18 cellular contexts compared by ENCODE assay signal in the genomic region with DNA sequence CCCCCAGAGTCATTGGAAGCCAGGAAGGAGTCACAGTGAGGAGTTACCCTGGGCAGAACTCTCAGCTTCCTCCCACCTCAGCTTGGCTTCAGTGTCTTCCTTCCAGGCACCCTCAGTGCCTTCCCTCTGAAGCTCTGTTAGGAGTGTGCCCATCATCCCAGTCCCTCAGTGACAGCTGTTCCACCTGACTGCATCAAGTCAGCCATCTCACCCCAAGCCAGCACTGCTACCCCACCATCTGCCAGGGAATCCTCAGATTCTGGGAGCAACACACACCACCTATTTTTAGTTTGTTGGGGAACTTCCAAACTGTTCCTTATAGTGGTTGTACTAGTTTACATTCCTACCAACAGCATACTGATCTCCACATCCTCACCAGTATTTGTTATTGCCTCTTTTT.
A peak's percentile ranks its signal among the peaks of the same experiment; 100 is the strongest.
DNase-seq lines count a peak whose midpoint lies in the region; ATAC-seq and TF ChIP-seq lines count a peak whose summit lies in the region.
"Had no signal": no experiment of that assay in that cellular context is flagged by ENCODE, and none has a peak within 500 bp of the region (broad histone marks: within the 10 kb centered on the region; RNA-seq: fewer than 3 reads in every experiment).

No MANE protein-coding gene starts in this region.

- H3K27me3 ChIP-seq in neuronal stem cell (ENCODE audit: control insufficient read depth in 3 of 3, insufficient read depth in 3 of 3, low read depth in 1 of 3, low read length in 3 of 3), result no peaks in the 10 kb centered on the region
- H3K27me3 ChIP-seq in SK-N-SH (ENCODE audit: insufficient read depth), result peaks cover 8% of the 10 kb centered on the region; the same call in 1 of the 2 replicates
- no peaks in the 10 kb centered on the region for H3K27me3 ChIP-seq in left ventricle myocardium inferior (ENCODE audit: low read depth)

- no peak for TF ChIP-seq EP300 in SK-N-SH (IDR thresholded peaks at IDR 0.05; ENCODE audit: borderline replicate concordance in 1 of 2, low read depth in 1 of 2, low read length in 1 of 2)

- H3F3A ChIP-seq in SK-N-SH (replicated peaks; ENCODE audit: insufficient read depth), result no peaks in the 10 kb centered on the region

- POLR2A ChIA-PET in SK-N-SH (lab: Yijun Ruan, JAX), result no interaction called here

- H4K91ac ChIP-seq in neuronal stem cell (ENCODE audit: low read depth, low read length, poor library complexity), result no peak overlapping the region

- TF ChIP-seq CTCF in SK-N-SH (IDR thresholded peaks at IDR 0.05), result no peak
- no peak for TF ChIP-seq CTCF in left ventricle myocardium inferior (IDR thresholded peaks at IDR 0.05; ENCODE audit: borderline replicate concordance)

- H2BK15ac ChIP-seq in neuronal stem cell (ENCODE audit: low read length), result no peak overlapping the region

- H2AK5ac ChIP-seq in neuronal stem cell (ENCODE audit: low read depth, low read length), result peak overlapping the region; percentile 19

- peak overlapping the region; percentile 97 for H3K14ac ChIP-seq in neuronal stem cell (ENCODE audit: low read length)

- CTCF ChIA-PET in SK-N-SH (lab: Yijun Ruan, JAX), result no interaction called here

- no peak for ATAC-seq in GM19023 (IDR thresholded peaks at IDR 0.05; ENCODE audit: unreplicated experiment)
- ATAC-seq in HG02840 (IDR thresholded peaks at IDR 0.05; ENCODE audit: low FRiP score, unreplicated experiment), result no peak
- ATAC-seq: GM12878 had no signal

- H2BK120ac ChIP-seq in neuronal stem cell (ENCODE audit: low read depth, low read length), result no peak overlapping the region

- H3K27ac ChIP-seq in neuronal stem cell (replicated peaks; ENCODE audit: low read length), result no peak overlapping the region
- no peak overlapping the region for H3K27ac ChIP-seq in SK-N-SH (ENCODE audit: low read depth in 2 of 2, low read length in 1 of 2)
- no peak overlapping the region for H3K27ac ChIP-seq in left ventricle myocardium inferior (replicated peaks)
- H3K27ac ChIP-seq: C4-2B, HL-60, KMS-11 had no signal

- H3K79me2 ChIP-seq in SK-N-SH (ENCODE audit: insufficient read depth), result no peaks in the 10 kb centered on the region

- no peaks in the 10 kb centered on the region for H3K4me1 ChIP-seq in neuronal stem cell (ENCODE audit: control insufficient read depth in 2 of 2, insufficient read depth in 1 of 2, low read depth in 1 of 2, low read length in 2 of 2)
- no peaks in the 10 kb centered on the region for H3K4me1 ChIP-seq in SK-N-SH (ENCODE audit: control insufficient read depth in 1 of 2, insufficient read depth in 2 of 2, low read depth in 1 of 2, low read length in 1 of 2)
- no peaks in the 10 kb centered on the region for H3K4me1 ChIP-seq in left ventricle myocardium inferior
- H3K4me1 ChIP-seq: Caco-2 had no signal

- H3K9me3 ChIP-seq in neuronal stem cell (replicated peaks in 1 of 2; ENCODE audit: control insufficient read depth in 2 of 2, insufficient read depth in 1 of 2, low read depth in 1 of 2, low read length in 2 of 2) (no peaks in the 10 kb centered on the region), SK-N-SH (no peaks in the 10 kb centered on the region), left ventricle myocardium inferior (replicated peaks) (peaks cover 61% of the 10 kb centered on the region)

- H4K20me1 ChIP-seq in SK-N-SH (ENCODE audit: insufficient read depth), result no peaks in the 10 kb centered on the region

- peak overlapping the region; percentile 57 for H3K18ac ChIP-seq in neuronal stem cell (ENCODE audit: low read length)

- H3K4me2 ChIP-seq in neuronal stem cell (ENCODE audit: insufficient read depth, low read length, poor library complexity, severe bottlenecking) (no peak overlapping the region), SK-N-SH (no peak overlapping the region)
- H3K4me2 ChIP-seq: KMS-11 had no signal

- H3K36me3 ChIP-seq in neuronal stem cell (replicated peaks in 1 of 2; ENCODE audit: control insufficient read depth in 2 of 2, insufficient read depth in 2 of 2, low read length in 2 of 2), result no peaks in the 10 kb centered on the region
- no peaks in the 10 kb centered on the region for H3K36me3 ChIP-seq in SK-N-SH (replicated peaks in 1 of 2; ENCODE audit: control insufficient read depth in 1 of 2, insufficient read depth in 2 of 2, low read length in 1 of 2)
- no peaks in the 10 kb centered on the region for H3K36me3 ChIP-seq in left ventricle myocardium inferior

- H3K79me1 ChIP-seq in neuronal stem cell (ENCODE audit: low read depth, low read length), result peaks cover 8% of the 10 kb centered on the region

- H4K8ac ChIP-seq in neuronal stem cell (ENCODE audit: low read depth, low read length), result no peak overlapping the region

- intact Hi-C loops in left ventricle myocardium inferior (cut with micrococcal nuclease), result no loop called here

- no peak overlapping the region for H3K4ac ChIP-seq in neuronal stem cell (ENCODE audit: low read length)

- H3K23ac ChIP-seq in neuronal stem cell (ENCODE audit: low read depth, low read length, poor library complexity), result no peak overlapping the region

- H2AFZ ChIP-seq in neuronal stem cell (ENCODE audit: low read length), result no peak overlapping the region
- H2AFZ ChIP-seq in SK-N-SH (ENCODE audit: low read depth), result no peak overlapping the region

- TF ChIP-seq RAD21 in SK-N-SH (IDR thresholded peaks at IDR 0.05; ENCODE audit: low read length), result no peak

- H3K9me2 ChIP-seq in SK-N-SH, result no peaks in the 10 kb centered on the region

- DNase-seq in NCI-H1694 (lab: John Stamatoyannopoulos, UW) (peak; percentile 24), NCI-H446 treated with DMSO at 0.1 percent for 48 hours (lab: John Stamatoyannopoulos, UW) (peak; percentile 75), cerebellar cortex (ENCODE audit: low spot score) (peak; percentile 79), neuronal stem cell (ENCODE audit: low spot score) (no peak), SK-N-SH (no peak), left ventricle myocardium inferior (no peak)
- DNase-seq: ACHN; Caco-2; CD4-positive, alpha-beta T cell; DMS79 treated with DMSO at 0.1 percent for 48 hours; GOT3; H7 had no signal

- H2BK5ac ChIP-seq in neuronal stem cell (ENCODE audit: low read length), result no peak overlapping the region

- H3K9ac ChIP-seq in neuronal stem cell (ENCODE audit: low read depth, low read length, poor library complexity) (peak overlapping the region; percentile 21), SK-N-SH (no peak overlapping the region)
- H3K9ac ChIP-seq: KMS-11 had no signal

- H2BK12ac ChIP-seq in neuronal stem cell (ENCODE audit: low read length), result peak overlapping the region; percentile 63

- H3K4me3 ChIP-seq in neuronal stem cell (ENCODE audit: low read length in 2 of 2), result no peak overlapping the region
- H3K4me3 ChIP-seq in SK-N-SH (ENCODE audit: low read depth in 2 of 2, low read length in 1 of 2), result no peak overlapping the region
- no peak overlapping the region for H3K4me3 ChIP-seq in left ventricle myocardium inferior
- H3K4me3 ChIP-seq: GM12878 had no signal

TF ChIP-seq in SK-N-SH, 30 proteins besides CTCF, POLR2A, EP300 and RAD21:
- TF ChIP-seq, protein P1, sequence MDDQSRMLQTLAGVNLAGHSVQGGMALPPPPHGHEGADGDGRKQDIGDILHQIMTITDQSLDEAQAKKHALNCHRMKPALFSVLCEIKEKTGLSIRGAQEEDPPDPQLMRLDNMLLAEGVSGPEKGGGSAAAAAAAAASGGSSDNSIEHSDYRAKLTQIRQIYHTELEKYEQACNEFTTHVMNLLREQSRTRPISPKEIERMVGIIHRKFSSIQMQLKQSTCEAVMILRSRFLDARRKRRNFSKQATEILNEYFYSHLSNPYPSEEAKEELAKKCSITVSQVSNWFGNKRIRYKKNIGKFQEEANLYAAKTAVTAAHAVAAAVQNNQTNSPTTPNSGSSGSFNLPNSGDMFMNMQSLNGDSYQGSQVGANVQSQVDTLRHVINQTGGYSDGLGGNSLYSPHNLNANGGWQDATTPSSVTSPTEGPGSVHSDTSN (IDR thresholded peaks at IDR 0.05), result no peak
- TF ChIP-seq, protein P2, sequence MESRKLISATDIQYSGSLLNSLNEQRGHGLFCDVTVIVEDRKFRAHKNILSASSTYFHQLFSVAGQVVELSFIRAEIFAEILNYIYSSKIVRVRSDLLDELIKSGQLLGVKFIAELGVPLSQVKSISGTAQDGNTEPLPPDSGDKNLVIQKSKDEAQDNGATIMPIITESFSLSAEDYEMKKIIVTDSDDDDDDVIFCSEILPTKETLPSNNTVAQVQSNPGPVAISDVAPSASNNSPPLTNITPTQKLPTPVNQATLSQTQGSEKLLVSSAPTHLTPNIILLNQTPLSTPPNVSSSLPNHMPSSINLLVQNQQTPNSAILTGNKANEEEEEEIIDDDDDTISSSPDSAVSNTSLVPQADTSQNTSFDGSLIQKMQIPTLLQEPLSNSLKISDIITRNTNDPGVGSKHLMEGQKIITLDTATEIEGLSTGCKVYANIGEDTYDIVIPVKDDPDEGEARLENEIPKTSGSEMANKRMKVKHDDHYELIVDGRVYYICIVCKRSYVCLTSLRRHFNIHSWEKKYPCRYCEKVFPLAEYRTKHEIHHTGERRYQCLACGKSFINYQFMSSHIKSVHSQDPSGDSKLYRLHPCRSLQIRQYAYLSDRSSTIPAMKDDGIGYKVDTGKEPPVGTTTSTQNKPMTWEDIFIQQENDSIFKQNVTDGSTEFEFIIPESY (IDR thresholded peaks at IDR 0.05; ENCODE audit: borderline replicate concordance, low read depth), result no peak
- TF ChIP-seq MXI1 (IDR thresholded peaks at IDR 0.05; ENCODE audit: low read depth, low read length) (no peak), CHD2 (IDR thresholded peaks at IDR 0.05; ENCODE audit: low read length, partially characterized antibody) (no peak), SIN3A (IDR thresholded peaks at IDR 0.05; ENCODE audit: borderline replicate concordance, low read depth, low read length) (no peak), RFX5 (IDR thresholded peaks at IDR 0.05; ENCODE audit: low read length) (no peak), FOXM1 (IDR thresholded peaks at IDR 0.05; ENCODE audit: low read depth) (no peak)
TF ChIP-seq in SK-N-SH: peak in this region for 0.

Comparison
In these comparisons a context has a peak if more than half of its experiments do, and no peak if none do; other contexts are left out.
1. DNase-seq: peak in NCI-H1694 (single experiment), NCI-H446 treated with DMSO at 0.1 percent for 48 hours (single experiment) and cerebellar cortex (single experiment); none in neuronal stem cell (single experiment), SK-N-SH (single experiment) and left ventricle myocardium inferior (single experiment).